In the genomic region with DNA sequence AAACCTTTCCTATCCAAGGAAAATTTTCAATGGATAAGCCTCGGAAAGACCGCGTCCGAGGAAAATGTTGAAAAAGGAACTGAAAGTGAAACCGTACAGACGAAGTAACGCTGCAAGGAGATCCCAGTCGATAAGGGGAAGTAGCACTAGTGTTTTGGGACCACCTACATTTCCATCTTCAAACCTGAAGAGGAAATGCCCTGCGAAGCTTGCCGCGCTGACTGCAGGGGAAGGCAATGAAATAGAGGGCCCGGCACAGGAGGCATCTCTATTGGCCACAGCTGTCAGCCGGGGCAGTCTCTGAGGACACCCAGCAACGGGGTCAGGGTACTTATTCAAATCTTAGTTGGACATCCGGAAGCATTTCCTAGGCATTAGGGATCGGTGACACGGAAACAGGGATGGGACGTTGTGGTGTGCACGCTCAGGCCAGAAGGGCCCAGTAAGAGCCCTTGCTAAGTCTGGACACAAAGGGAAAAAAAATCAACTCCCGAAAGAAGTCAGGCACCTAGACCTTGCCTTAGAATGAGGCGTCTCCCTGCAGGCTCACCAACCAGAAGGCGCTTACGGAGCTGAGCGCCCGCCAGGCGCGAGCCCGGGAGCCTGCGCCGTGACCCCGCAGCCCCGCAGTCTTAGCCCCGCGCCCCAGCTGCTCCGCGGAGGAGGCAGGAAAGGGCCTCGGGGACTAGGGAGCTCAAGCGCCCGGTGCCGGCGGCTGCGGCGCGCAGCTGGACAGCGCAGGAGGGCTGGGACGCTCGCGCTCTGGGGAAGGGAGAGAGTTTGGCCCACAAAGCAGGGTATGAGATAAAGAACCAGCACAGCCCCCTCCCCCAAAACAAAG, we compare ENCODE assay signal across 1 cellular context.
TF ChIP-seq lines count a peak whose summit lies in the region.

No MANE protein-coding gene starts in this region.

TF ChIP-seq in GM12878, 131 proteins besides CTCF, POLR2A, EP300 and RAD21 (continued from another document):
- TF ChIP-seq ASH2L (IDR thresholded peaks at IDR 0.05; ENCODE audit: borderline replicate concordance, low read depth), result 0 out of 2 replicates have a peak, but pooled peaks have one; percentile 40
- 0 out of 4 replicates have a peak, but pooled peaks of 1 of the 2 experiments have one; percentile 6 for TF ChIP-seq BHLHE40 (IDR thresholded peaks at IDR 0.05; ENCODE audit: borderline replicate concordance in 1 of 2, low read depth in 2 of 2, low read length in 1 of 2)
- TF ChIP-seq MTA2 (IDR thresholded peaks at IDR 0.05; ENCODE audit: low read depth), result peak; percentile 68
- no peak for TF ChIP-seq JUND (IDR thresholded peaks at IDR 0.05; ENCODE audit: low read depth, low read length)
- peak; percentile 38; the same call in 1 of the 2 replicates for TF ChIP-seq POLR2AphosphoS5 (IDR thresholded peaks at IDR 0.05; ENCODE audit: low read length)
- peak; percentile 30 for TF ChIP-seq SMAD1 (IDR thresholded peaks at IDR 0.05; ENCODE audit: low read depth, partially characterized antibody)
- TF ChIP-seq WRNIP1 (IDR thresholded peaks at IDR 0.05; ENCODE audit: borderline replicate concordance, low read depth, low read length), result no peak
- no peak for TF ChIP-seq RBBP5 (conservative IDR thresholded peaks at IDR 0.05)
- TF ChIP-seq, protein P1, sequence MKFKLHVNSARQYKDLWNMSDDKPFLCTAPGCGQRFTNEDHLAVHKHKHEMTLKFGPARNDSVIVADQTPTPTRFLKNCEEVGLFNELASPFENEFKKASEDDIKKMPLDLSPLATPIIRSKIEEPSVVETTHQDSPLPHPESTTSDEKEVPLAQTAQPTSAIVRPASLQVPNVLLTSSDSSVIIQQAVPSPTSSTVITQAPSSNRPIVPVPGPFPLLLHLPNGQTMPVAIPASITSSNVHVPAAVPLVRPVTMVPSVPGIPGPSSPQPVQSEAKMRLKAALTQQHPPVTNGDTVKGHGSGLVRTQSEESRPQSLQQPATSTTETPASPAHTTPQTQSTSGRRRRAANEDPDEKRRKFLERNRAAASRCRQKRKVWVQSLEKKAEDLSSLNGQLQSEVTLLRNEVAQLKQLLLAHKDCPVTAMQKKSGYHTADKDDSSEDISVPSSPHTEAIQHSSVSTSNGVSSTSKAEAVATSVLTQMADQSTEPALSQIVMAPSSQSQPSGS (IDR thresholded peaks at IDR 0.05; ENCODE audit: low read length), result no peak
- peak; percentile 81; the same call in 1 of the 2 replicates for TF ChIP-seq NR2C1 (IDR thresholded peaks at IDR 0.05)
- TF ChIP-seq PAX5 (IDR thresholded peaks at IDR 0.05; ENCODE audit: borderline replicate concordance, low read depth, low read length), result 0 out of 2 replicates have a peak, but pooled peaks have one; percentile 15
- TF ChIP-seq DPF2 (IDR thresholded peaks at IDR 0.05), result peak; percentile 87
- TF ChIP-seq CEBPB (IDR thresholded peaks at IDR 0.05; ENCODE audit: borderline replicate concordance in 1 of 2, low read depth in 2 of 2, low read length in 2 of 2), result no peak
- peak; percentile 97 for TF ChIP-seq IKZF1 (conservative IDR thresholded peaks at IDR 0.05)
- peak; percentile 36; the same call in 1 of the 2 replicates for TF ChIP-seq GABPA (IDR thresholded peaks at IDR 0.05; ENCODE audit: low read depth)
- peak; percentile 84 for TF ChIP-seq MXI1 (IDR thresholded peaks at IDR 0.05; ENCODE audit: low read depth, low read length)
- 0 out of 3 replicates have a peak, but pooled peaks have one; percentile 32 for TF ChIP-seq POU2F2 (IDR thresholded peaks at IDR 0.05; ENCODE audit: borderline replicate concordance, low read depth, low read length)
- TF ChIP-seq, protein P2, sequence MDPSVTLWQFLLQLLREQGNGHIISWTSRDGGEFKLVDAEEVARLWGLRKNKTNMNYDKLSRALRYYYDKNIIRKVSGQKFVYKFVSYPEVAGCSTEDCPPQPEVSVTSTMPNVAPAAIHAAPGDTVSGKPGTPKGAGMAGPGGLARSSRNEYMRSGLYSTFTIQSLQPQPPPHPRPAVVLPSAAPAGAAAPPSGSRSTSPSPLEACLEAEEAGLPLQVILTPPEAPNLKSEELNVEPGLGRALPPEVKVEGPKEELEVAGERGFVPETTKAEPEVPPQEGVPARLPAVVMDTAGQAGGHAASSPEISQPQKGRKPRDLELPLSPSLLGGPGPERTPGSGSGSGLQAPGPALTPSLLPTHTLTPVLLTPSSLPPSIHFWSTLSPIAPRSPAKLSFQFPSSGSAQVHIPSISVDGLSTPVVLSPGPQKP (IDR thresholded peaks at IDR 0.05; ENCODE audit: low read depth, low read length), result no peak
- TF ChIP-seq RCOR1 (conservative IDR thresholded peaks at IDR 0.05; ENCODE audit: low read depth, low read length), result 0 out of 2 replicates have a peak, but pooled peaks have one; percentile 62
- no peak for TF ChIP-seq YBX1 (IDR thresholded peaks at IDR 0.05)
- 0 out of 2 replicates have a peak, but pooled peaks have one; percentile 30 for TF ChIP-seq SMARCA5 (IDR thresholded peaks at IDR 0.05)
- TF ChIP-seq SREBF1 (IDR thresholded peaks at IDR 0.05; ENCODE audit: low read length), result no peak
- no peak for TF ChIP-seq ZZZ3 (IDR thresholded peaks at IDR 0.05; ENCODE audit: control insufficient read depth, insufficient read length, low read depth)
- TF ChIP-seq, protein P3, sequence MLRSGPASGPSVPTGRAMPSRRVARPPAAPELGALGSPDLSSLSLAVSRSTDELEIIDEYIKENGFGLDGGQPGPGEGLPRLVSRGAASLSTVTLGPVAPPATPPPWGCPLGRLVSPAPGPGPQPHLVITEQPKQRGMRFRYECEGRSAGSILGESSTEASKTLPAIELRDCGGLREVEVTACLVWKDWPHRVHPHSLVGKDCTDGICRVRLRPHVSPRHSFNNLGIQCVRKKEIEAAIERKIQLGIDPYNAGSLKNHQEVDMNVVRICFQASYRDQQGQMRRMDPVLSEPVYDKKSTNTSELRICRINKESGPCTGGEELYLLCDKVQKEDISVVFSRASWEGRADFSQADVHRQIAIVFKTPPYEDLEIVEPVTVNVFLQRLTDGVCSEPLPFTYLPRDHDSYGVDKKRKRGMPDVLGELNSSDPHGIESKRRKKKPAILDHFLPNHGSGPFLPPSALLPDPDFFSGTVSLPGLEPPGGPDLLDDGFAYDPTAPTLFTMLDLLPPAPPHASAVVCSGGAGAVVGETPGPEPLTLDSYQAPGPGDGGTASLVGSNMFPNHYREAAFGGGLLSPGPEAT (IDR thresholded peaks at IDR 0.05; ENCODE audit: low read depth), result peak; percentile 95
- 0 out of 2 replicates have a peak, but pooled peaks have one; percentile 33 for TF ChIP-seq SIN3A (IDR thresholded peaks at IDR 0.05; ENCODE audit: low read depth, low read length)
- TF ChIP-seq CBFB (IDR thresholded peaks at IDR 0.05; ENCODE audit: low read depth), result 0 out of 2 replicates have a peak, but pooled peaks have one; percentile 18
- TF ChIP-seq TCF12 (IDR thresholded peaks at IDR 0.05; ENCODE audit: low read depth, low read length), result no peak
- no peak for TF ChIP-seq BACH1 (IDR thresholded peaks at IDR 0.05; ENCODE audit: borderline replicate concordance)
- TF ChIP-seq, protein P4, sequence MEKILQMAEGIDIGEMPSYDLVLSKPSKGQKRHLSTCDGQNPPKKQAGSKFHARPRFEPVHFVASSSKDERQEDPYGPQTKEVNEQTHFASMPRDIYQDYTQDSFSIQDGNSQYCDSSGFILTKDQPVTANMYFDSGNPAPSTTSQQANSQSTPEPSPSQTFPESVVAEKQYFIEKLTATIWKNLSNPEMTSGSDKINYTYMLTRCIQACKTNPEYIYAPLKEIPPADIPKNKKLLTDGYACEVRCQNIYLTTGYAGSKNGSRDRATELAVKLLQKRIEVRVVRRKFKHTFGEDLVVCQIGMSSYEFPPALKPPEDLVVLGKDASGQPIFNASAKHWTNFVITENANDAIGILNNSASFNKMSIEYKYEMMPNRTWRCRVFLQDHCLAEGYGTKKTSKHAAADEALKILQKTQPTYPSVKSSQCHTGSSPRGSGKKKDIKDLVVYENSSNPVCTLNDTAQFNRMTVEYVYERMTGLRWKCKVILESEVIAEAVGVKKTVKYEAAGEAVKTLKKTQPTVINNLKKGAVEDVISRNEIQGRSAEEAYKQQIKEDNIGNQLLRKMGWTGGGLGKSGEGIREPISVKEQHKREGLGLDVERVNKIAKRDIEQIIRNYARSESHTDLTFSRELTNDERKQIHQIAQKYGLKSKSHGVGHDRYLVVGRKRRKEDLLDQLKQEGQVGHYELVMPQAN (conservative IDR thresholded peaks at IDR 0.05), result 0 out of 2 replicates have a peak, but pooled peaks have one; percentile 68
- TF ChIP-seq, protein P5, sequence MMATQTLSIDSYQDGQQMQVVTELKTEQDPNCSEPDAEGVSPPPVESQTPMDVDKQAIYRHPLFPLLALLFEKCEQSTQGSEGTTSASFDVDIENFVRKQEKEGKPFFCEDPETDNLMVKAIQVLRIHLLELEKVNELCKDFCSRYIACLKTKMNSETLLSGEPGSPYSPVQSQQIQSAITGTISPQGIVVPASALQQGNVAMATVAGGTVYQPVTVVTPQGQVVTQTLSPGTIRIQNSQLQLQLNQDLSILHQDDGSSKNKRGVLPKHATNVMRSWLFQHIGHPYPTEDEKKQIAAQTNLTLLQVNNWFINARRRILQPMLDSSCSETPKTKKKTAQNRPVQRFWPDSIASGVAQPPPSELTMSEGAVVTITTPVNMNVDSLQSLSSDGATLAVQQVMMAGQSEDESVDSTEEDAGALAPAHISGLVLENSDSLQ (IDR thresholded peaks at IDR 0.05), result peak; percentile 64
- TF ChIP-seq NBN (IDR thresholded peaks at IDR 0.05), result no peak; the same call in 1 of the 2 replicates
- peak; percentile 58 for TF ChIP-seq NR2F1 (conservative IDR thresholded peaks at IDR 0.05)
- 0 out of 2 replicates have a peak, but pooled peaks have one; percentile 34 for TF ChIP-seq MEF2A (IDR thresholded peaks at IDR 0.05; ENCODE audit: insufficient read depth, low read depth, low read length)
- no peak for TF ChIP-seq ZNF384 (IDR thresholded peaks at IDR 0.05; ENCODE audit: borderline replicate concordance, low read depth, low read length)
- TF ChIP-seq, protein P6, sequence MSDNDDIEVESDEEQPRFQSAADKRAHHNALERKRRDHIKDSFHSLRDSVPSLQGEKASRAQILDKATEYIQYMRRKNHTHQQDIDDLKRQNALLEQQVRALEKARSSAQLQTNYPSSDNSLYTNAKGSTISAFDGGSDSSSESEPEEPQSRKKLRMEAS (IDR thresholded peaks at IDR 0.05; ENCODE audit: low read depth, low read length), result 0 out of 2 replicates have a peak, but pooled peaks have one; percentile 22
